Comparison of ENCODE assay signal across 1 cellular context in genomic region chr19:42286349-42287016, GRCh38.
TF ChIP-seq lines count a peak whose summit lies in the region.

No MANE protein-coding gene starts in this region.

TF ChIP-seq in H1, 55 proteins besides CTCF, POLR2A, EP300 and RAD21:
- TF ChIP-seq SRF (IDR thresholded peaks at IDR 0.05; ENCODE audit: low read depth, low read length) = no peak
- TF ChIP-seq KDM1A (IDR thresholded peaks at IDR 0.05; ENCODE audit: borderline replicate concordance, low read length) = no peak
- no peak for TF ChIP-seq CHD7 (IDR thresholded peaks at IDR 0.05; ENCODE audit: insufficient replicate concordance, low read length)
- TF ChIP-seq MAFK (IDR thresholded peaks at IDR 0.05; ENCODE audit: low read depth, low read length) = peak; percentile 69; the same call in 1 of the 2 replicates
- no peak for TF ChIP-seq NRF1 (IDR thresholded peaks at IDR 0.05; ENCODE audit: low read depth, low read length)
